ENCODE assay signal across 11 cellular contexts in genomic region chr10:69382382-69383117, GRCh38. TPM values are rescaled to one million over a fixed set of nuclear protein-coding genes. Genes with fewer than 3 reads are reported as not detected.
DNase-seq lines count a peak whose midpoint lies in the region; ATAC-seq, FAIRE-seq and TF ChIP-seq lines count a peak whose summit lies in the region.
"Had no signal": no experiment of that assay in that cellular context is flagged by ENCODE, and none has a peak within 500 bp of the region (broad histone marks: within the 10 kb centered on the region; RNA-seq: fewer than 3 reads in every experiment).

No MANE protein-coding gene starts in this region.

- TF ChIP-seq POLR2A in GM12892 (IDR thresholded peaks at IDR 0.05; ENCODE audit: low read depth, low read length): no peak

- peak; percentile 42 for ATAC-seq in esophagus mucosa

- FAIRE-seq in RCC 7860 (lab: Jason Lieb, UNC) (peak; percentile 99), GM12892 (lab: Jason Lieb, UNC) (no peak)
- FAIRE-seq: HepG2 had no signal

- in situ Hi-C loops in Caki2 (cut with HindIII; ENCODE audit: low pct_unique_long_range_greater_than_20kb, low sequenced_read_pairs): no loop called here

- DNase-seq in Caki2 (ENCODE audit: low read depth) (peak; percentile 73), RCC 7860 (ENCODE audit: low spot score) (peak; percentile 99), renal cortical epithelial cell (ENCODE audit: low read depth) (peak; percentile 89), NCI-H2171 treated with DMSO at 0.1 percent for 48 hours (lab: John Stamatoyannopoulos, UW) (no peak), DMS53 treated with DMSO at 0.1 percent for 48 hours (lab: John Stamatoyannopoulos, UW; ENCODE audit: unreplicated experiment) (no peak), GM12892 (ENCODE audit: insufficient read length) (no peak), HuH-7.5 (ENCODE audit: low spot score) (no peak)
- DNase-seq: islet precursor cell, NCI-H2107 had no signal

RNA-seq across cellular contexts. Expression of gene TACR2, which starts 34.2 kb away (rescaled TPM):
- not detected in 2 replicates for total RNA-seq in Caki2 (2014; rRNA removed; shearing (Covaris generic); ENCODE audit: low replicate concordance)
- 1.2 TPM for total RNA-seq in esophagus mucosa
- 0.05 TPM in 1 of 2 replicates, not detected in the other for total RNA-seq in renal cortical epithelial cell
- 0.45 TPM for polyA plus RNA-seq in GM12892 (2012; ENCODE audit: missing spikeins)
- total RNA-seq: HepG2 had no signal

Comparison
In these comparisons a context has a peak if more than half of its experiments do, and no peak if none do; other contexts are left out.
1. DNase-seq: peak in Caki2 (single experiment), RCC 7860 (single experiment) and renal cortical epithelial cell (single experiment); none in NCI-H2171 treated with DMSO at 0.1 percent for 48 hours (single experiment), DMS53 treated with DMSO at 0.1 percent for 48 hours (single experiment), GM12892 (single experiment) and HuH-7.5 (single experiment).